ENCODE assay signal across 1 cellular context in the genomic region with DNA sequence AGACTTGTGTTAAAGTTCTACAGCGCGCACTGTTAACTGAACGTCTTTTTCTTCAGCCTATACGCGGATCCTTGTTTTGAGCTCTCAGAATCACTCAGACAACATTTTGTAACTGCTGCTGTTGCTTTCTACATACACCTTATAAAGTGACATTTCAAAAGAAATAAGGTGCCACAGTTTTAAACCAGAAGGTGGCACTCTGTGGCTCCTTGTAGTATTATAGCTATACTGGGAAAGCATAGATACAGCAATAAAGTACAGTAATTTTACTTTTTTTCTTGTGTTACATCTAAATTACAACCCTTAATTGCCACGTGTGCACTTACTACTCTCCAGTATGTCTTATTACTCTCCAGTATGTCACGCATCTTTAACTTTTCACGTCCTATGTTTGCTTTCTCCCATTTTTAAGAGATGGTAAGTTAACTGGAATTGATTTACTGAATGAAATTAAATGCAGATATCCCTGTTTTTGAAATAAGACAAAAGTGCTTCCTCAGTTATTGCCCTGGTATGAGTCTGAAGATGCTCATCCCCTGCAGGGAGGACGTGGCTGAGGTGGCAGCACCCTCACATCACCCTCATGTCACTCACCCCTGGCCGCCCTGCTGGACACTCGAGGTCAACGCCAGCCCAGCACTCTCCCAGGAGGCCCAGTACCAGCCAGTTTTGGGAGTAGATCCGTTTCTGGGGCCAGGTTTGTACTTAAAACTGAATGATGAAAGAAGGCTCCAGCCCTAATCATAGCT.
A peak's percentile ranks its signal among the peaks of the same experiment; 100 is the strongest.
TF ChIP-seq lines count a peak whose summit lies in the region.

No MANE protein-coding gene starts in this region.

TF ChIP-seq in K562, 482 proteins besides CTCF, POLR2A, EP300 and RAD21 (continued from another document and continues in another):
- TF ChIP-seq, protein P1, sequence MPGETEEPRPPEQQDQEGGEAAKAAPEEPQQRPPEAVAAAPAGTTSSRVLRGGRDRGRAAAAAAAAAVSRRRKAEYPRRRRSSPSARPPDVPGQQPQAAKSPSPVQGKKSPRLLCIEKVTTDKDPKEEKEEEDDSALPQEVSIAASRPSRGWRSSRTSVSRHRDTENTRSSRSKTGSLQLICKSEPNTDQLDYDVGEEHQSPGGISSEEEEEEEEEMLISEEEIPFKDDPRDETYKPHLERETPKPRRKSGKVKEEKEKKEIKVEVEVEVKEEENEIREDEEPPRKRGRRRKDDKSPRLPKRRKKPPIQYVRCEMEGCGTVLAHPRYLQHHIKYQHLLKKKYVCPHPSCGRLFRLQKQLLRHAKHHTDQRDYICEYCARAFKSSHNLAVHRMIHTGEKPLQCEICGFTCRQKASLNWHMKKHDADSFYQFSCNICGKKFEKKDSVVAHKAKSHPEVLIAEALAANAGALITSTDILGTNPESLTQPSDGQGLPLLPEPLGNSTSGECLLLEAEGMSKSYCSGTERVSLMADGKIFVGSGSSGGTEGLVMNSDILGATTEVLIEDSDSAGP (CRISPR knock-in tag; IDR thresholded peaks at IDR 0.05), result no peak
- TF ChIP-seq ILK (tag; IDR thresholded peaks at IDR 0.05; ENCODE audit: borderline replicate concordance, low read depth), result no peak
- TF ChIP-seq KAT8 (IDR thresholded peaks at IDR 0.05; ENCODE audit: low read depth), result no peak
- TF ChIP-seq, protein P2, sequence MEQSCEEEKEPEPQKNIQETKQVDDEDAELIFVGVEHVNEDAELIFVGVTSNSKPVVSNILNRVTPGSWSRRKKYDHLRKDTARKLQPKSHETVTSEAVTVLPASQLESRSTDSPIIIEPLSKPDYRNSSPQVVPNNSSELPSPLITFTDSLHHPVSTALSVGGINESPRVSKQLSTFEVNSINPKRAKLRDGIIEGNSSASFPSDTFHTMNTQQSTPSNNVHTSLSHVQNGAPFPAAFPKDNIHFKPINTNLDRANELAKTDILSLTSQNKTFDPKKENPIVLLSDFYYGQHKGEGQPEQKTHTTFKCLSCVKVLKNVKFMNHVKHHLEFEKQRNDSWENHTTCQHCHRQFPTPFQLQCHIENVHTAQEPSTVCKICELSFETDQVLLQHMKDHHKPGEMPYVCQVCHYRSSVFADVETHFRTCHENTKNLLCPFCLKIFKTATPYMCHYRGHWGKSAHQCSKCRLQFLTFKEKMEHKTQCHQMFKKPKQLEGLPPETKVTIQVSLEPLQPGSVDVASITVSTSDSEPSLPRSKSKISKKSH (CRISPR knock-in tag; IDR thresholded peaks at IDR 0.05), result no peak
- no peak for TF ChIP-seq DPF2 (IDR thresholded peaks at IDR 0.05)
- no peak for TF ChIP-seq BRF1 (IDR thresholded peaks at IDR 0.05; ENCODE audit: borderline replicate concordance, extremely low read depth, insufficient read length)
- no peak for TF ChIP-seq ZFP30 (CRISPR knock-in tag; IDR thresholded peaks at IDR 0.05; ENCODE audit: borderline replicate concordance)
- no peak for TF ChIP-seq ZNF217 (CRISPR knock-in tag; IDR thresholded peaks at IDR 0.05)
- TF ChIP-seq PML (IDR thresholded peaks at IDR 0.05; ENCODE audit: low read length), result 0 out of 2 replicates have a peak, but pooled peaks have one; percentile 41
- TF ChIP-seq FOXK2 (conservative IDR thresholded peaks at IDR 0.05 in 1 of 2, IDR thresholded peaks at IDR 0.05 in 1 of 2; ENCODE audit: low read depth in 2 of 2), result no peak
- TF ChIP-seq MYC (IDR thresholded peaks at IDR 0.05; ENCODE audit: low read depth, low read length), result no peak
- no peak for TF ChIP-seq MYC (CRISPR knock-in tag; IDR thresholded peaks at IDR 0.05; ENCODE audit: borderline replicate concordance, low read depth)
- TF ChIP-seq KLF16 (IDR thresholded peaks at IDR 0.05), result no peak
- TF ChIP-seq CBX5 (IDR thresholded peaks at IDR 0.05; ENCODE audit: borderline replicate concordance, low read depth), result no peak
- TF ChIP-seq, protein P3, sequence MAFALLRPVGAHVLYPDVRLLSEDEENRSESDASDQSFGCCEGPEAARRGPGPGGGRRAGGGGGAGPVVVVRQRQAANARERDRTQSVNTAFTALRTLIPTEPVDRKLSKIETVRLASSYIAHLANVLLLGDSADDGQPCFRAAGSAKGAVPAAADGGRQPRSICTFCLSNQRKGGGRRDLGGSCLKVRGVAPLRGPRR (CRISPR knock-in tag; IDR thresholded peaks at IDR 0.05), result no peak
- TF ChIP-seq, protein P4, sequence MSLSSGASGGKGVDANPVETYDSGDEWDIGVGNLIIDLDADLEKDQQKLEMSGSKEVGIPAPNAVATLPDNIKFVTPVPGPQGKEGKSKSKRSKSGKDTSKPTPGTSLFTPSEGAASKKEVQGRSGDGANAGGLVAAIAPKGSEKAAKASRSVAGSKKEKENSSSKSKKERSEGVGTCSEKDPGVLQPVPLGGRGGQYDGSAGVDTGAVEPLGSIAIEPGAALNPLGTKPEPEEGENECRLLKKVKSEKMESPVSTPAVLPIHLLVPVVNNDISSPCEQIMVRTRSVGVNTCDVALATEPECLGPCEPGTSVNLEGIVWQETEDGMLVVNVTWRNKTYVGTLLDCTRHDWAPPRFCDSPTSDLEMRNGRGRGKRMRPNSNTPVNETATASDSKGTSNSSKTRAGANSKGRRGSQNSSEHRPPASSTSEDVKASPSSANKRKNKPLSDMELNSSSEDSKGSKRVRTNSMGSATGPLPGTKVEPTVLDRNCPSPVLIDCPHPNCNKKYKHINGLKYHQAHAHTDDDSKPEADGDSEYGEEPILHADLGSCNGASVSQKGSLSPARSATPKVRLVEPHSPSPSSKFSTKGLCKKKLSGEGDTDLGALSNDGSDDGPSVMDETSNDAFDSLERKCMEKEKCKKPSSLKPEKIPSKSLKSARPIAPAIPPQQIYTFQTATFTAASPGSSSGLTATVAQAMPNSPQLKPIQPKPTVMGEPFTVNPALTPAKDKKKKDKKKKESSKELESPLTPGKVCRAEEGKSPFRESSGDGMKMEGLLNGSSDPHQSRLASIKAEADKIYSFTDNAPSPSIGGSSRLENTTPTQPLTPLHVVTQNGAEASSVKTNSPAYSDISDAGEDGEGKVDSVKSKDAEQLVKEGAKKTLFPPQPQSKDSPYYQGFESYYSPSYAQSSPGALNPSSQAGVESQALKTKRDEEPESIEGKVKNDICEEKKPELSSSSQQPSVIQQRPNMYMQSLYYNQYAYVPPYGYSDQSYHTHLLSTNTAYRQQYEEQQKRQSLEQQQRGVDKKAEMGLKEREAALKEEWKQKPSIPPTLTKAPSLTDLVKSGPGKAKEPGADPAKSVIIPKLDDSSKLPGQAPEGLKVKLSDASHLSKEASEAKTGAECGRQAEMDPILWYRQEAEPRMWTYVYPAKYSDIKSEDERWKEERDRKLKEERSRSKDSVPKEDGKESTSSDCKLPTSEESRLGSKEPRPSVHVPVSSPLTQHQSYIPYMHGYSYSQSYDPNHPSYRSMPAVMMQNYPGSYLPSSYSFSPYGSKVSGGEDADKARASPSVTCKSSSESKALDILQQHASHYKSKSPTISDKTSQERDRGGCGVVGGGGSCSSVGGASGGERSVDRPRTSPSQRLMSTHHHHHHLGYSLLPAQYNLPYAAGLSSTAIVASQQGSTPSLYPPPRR (CRISPR knock-in tag; IDR thresholded peaks at IDR 0.05; ENCODE audit: borderline replicate concordance), result no peak
- no peak for TF ChIP-seq CBFB (CRISPR knock-in tag; IDR thresholded peaks at IDR 0.05)
- no peak for TF ChIP-seq RBM15 (IDR thresholded peaks at IDR 0.05; ENCODE audit: insufficient read depth, low read length)
- TF ChIP-seq ZNF263 (CRISPR knock-in tag; IDR thresholded peaks at IDR 0.05; ENCODE audit: borderline replicate concordance), result no peak
- TF ChIP-seq SRSF1 (IDR thresholded peaks at IDR 0.05; ENCODE audit: low read depth, low read length), result no peak
- no peak for TF ChIP-seq ESRRB (CRISPR knock-in tag; IDR thresholded peaks at IDR 0.05; ENCODE audit: borderline replicate concordance)
- TF ChIP-seq ESRRA (IDR thresholded peaks at IDR 0.05; ENCODE audit: borderline replicate concordance, low read depth), result no peak
- no peak for TF ChIP-seq CREBBP (IDR thresholded peaks at IDR 0.05; ENCODE audit: low read depth, low read length)
- no peak for TF ChIP-seq SMAD4 (CRISPR knock-in tag; conservative IDR thresholded peaks at IDR 0.05)
- TF ChIP-seq BMI1 (IDR thresholded peaks at IDR 0.05; ENCODE audit: low read length), result no peak
- TF ChIP-seq ZNF175 (CRISPR knock-in tag; IDR thresholded peaks at IDR 0.05; ENCODE audit: low read depth), result peak; percentile 32; the same call in 1 of the 2 replicates
- no peak for TF ChIP-seq TAF1 (IDR thresholded peaks at IDR 0.05; ENCODE audit: control insufficient read depth, extremely low read depth, insufficient read depth, low read length, severe bottlenecking)
- TF ChIP-seq PHB (CRISPR knock-in tag; IDR thresholded peaks at IDR 0.05), result no peak
- TF ChIP-seq, protein P5, sequence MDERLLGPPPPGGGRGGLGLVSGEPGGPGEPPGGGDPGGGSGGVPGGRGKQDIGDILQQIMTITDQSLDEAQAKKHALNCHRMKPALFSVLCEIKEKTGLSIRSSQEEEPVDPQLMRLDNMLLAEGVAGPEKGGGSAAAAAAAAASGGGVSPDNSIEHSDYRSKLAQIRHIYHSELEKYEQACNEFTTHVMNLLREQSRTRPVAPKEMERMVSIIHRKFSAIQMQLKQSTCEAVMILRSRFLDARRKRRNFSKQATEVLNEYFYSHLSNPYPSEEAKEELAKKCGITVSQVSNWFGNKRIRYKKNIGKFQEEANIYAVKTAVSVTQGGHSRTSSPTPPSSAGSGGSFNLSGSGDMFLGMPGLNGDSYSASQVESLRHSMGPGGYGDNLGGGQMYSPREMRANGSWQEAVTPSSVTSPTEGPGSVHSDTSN (CRISPR knock-in tag; IDR thresholded peaks at IDR 0.05; ENCODE audit: low read depth), result peak; percentile 40; the same call in 1 of the 2 replicates
- TF ChIP-seq, protein P5 (tag; conservative IDR thresholded peaks at IDR 0.05; ENCODE audit: low read depth), result peak; percentile 41; the same call in 1 of the 2 replicates
- TF ChIP-seq, protein P6, sequence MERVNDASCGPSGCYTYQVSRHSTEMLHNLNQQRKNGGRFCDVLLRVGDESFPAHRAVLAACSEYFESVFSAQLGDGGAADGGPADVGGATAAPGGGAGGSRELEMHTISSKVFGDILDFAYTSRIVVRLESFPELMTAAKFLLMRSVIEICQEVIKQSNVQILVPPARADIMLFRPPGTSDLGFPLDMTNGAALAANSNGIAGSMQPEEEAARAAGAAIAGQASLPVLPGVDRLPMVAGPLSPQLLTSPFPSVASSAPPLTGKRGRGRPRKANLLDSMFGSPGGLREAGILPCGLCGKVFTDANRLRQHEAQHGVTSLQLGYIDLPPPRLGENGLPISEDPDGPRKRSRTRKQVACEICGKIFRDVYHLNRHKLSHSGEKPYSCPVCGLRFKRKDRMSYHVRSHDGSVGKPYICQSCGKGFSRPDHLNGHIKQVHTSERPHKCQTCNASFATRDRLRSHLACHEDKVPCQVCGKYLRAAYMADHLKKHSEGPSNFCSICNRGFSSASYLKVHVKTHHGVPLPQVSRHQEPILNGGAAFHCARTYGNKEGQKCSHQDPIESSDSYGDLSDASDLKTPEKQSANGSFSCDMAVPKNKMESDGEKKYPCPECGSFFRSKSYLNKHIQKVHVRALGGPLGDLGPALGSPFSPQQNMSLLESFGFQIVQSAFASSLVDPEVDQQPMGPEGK (CRISPR knock-in tag; IDR thresholded peaks at IDR 0.05; ENCODE audit: borderline replicate concordance), result no peak
- TF ChIP-seq TAF15 (IDR thresholded peaks at IDR 0.05; ENCODE audit: low read depth, low read length), result no peak
- TF ChIP-seq ZNF79 (CRISPR knock-in tag; IDR thresholded peaks at IDR 0.05; ENCODE audit: low read depth), result no peak
- no peak for TF ChIP-seq HLTF (IDR thresholded peaks at IDR 0.05)
- no peak for TF ChIP-seq ZFP1 (CRISPR knock-in tag; IDR thresholded peaks at IDR 0.05)
- TF ChIP-seq MAZ (CRISPR knock-in tag; conservative IDR thresholded peaks at IDR 0.05 in 1 of 2, IDR thresholded peaks at IDR 0.05 in 1 of 2), result no peak
- no peak for TF ChIP-seq CHD4 (IDR thresholded peaks at IDR 0.05; ENCODE audit: insufficient read depth, insufficient replicate concordance, low read depth, low read length, poor library complexity, severe bottlenecking)
- no peak for TF ChIP-seq XRCC3 (IDR thresholded peaks at IDR 0.05)
- no peak for TF ChIP-seq MAFF (IDR thresholded peaks at IDR 0.05; ENCODE audit: low read length)
- 0 out of 2 replicates have a peak, but pooled peaks have one; percentile 48 for TF ChIP-seq SMAD3 (CRISPR knock-in tag; conservative IDR thresholded peaks at IDR 0.05)
- no peak for TF ChIP-seq ZNF551 (CRISPR knock-in tag; IDR thresholded peaks at IDR 0.05)
- TF ChIP-seq MAFG (tag; conservative IDR thresholded peaks at IDR 0.05), result no peak
- TF ChIP-seq CHCHD3 (CRISPR knock-in tag; IDR thresholded peaks at IDR 0.05), result no peak
- no peak for TF ChIP-seq TFAM (CRISPR knock-in tag; conservative IDR thresholded peaks at IDR 0.05)
- TF ChIP-seq, protein P7, sequence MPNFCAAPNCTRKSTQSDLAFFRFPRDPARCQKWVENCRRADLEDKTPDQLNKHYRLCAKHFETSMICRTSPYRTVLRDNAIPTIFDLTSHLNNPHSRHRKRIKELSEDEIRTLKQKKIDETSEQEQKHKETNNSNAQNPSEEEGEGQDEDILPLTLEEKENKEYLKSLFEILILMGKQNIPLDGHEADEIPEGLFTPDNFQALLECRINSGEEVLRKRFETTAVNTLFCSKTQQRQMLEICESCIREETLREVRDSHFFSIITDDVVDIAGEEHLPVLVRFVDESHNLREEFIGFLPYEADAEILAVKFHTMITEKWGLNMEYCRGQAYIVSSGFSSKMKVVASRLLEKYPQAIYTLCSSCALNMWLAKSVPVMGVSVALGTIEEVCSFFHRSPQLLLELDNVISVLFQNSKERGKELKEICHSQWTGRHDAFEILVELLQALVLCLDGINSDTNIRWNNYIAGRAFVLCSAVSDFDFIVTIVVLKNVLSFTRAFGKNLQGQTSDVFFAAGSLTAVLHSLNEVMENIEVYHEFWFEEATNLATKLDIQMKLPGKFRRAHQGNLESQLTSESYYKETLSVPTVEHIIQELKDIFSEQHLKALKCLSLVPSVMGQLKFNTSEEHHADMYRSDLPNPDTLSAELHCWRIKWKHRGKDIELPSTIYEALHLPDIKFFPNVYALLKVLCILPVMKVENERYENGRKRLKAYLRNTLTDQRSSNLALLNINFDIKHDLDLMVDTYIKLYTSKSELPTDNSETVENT (CRISPR knock-in tag; IDR thresholded peaks at IDR 0.05), result no peak
- TF ChIP-seq TCF7 (IDR thresholded peaks at IDR 0.05; ENCODE audit: borderline replicate concordance), result no peak
- TF ChIP-seq, protein P8, sequence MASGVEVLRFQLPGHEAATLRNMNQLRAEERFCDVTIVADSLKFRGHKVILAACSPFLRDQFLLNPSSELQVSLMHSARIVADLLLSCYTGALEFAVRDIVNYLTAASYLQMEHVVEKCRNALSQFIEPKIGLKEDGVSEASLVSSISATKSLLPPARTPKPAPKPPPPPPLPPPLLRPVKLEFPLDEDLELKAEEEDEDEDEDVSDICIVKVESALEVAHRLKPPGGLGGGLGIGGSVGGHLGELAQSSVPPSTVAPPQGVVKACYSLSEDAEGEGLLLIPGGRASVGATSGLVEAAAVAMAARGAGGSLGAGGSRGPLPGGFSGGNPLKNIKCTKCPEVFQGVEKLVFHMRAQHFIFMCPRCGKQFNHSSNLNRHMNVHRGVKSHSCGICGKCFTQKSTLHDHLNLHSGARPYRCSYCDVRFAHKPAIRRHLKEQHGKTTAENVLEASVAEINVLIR (CRISPR knock-in tag; IDR thresholded peaks at IDR 0.05), result no peak
